ENCODE assay signal across 8 cellular contexts in genomic region chr19:40421468-40421778, GRCh38. TPM values are rescaled to one million over a fixed set of nuclear protein-coding genes. Genes with fewer than 3 reads are reported as not detected.
A peak's percentile ranks its signal among the peaks of the same experiment; 100 is the strongest.
DNase-seq lines count a peak whose midpoint lies in the region; ATAC-seq and TF ChIP-seq lines count a peak whose summit lies in the region.

No MANE protein-coding gene starts in this region.

- no peaks in the 10 kb centered on the region for H3K9me2 ChIP-seq in MM.1S (replicated peaks; ENCODE audit: insufficient read depth, low read length)

- peak overlapping the region; percentile 88 for H2AFZ ChIP-seq in MM.1S (ENCODE audit: low read length)

- H3K27ac ChIP-seq in BLaER1 treated with 17β-estradiol and CSF1 and Interleukin-3, amounts not matched to agents 10 nM and 100 nM = peak overlapping the region; percentile 75 to 98 (median 86)
- H3K27ac ChIP-seq in MM.1S (ENCODE audit: low read length) = peak overlapping the region; percentile 80
- H3K27ac ChIP-seq in dorsolateral prefrontal cortex = peak overlapping the region; percentile 76 to 100 (median 98)

- H3K4me1 ChIP-seq in BLaER1 treated with 17β-estradiol and CSF1 and Interleukin-3, amounts not matched to agents 10 nM and 100 nM = peaks cover 50 to 76% (median 70%) of the 10 kb centered on the region in 10 experiments
- peaks cover 7% of the 10 kb centered on the region for H3K4me1 ChIP-seq in MM.1S (ENCODE audit: low read length)

- peaks cover 4% of the 10 kb centered on the region for H3K79me2 ChIP-seq in MM.1S (ENCODE audit: low read length)

- no peaks in the 10 kb centered on the region for H3K36me3 Mint-ChIP-seq in neural crest cell (ENCODE audit: low read depth)

- no peaks in the 10 kb centered on the region for H3K9me3 Mint-ChIP-seq in neural crest cell

- no peaks in the 10 kb centered on the region for H3K27me3 Mint-ChIP-seq in neural crest cell (ENCODE audit: low read depth)

- intact Hi-C loops in dorsolateral prefrontal cortex (cut with DNase I) = loop anchor here (1.0 to 5.0 kb wide), 6 partner anchors 22 to 176 kb away; partner anchors contain the start of genes BLVRB (in 2 of the 2), C19orf47 (in 1 of the 2) and PLD3 (in 1 of the 2)

- H3K36me3 ChIP-seq in BLaER1 treated with 17β-estradiol and CSF1 and Interleukin-3, amounts not matched to agents 10 nM and 100 nM = peaks cover 11 to 21% (median 18%) of the 10 kb centered on the region in 11 experiments
- H3K36me3 ChIP-seq in MM.1S (replicated peaks; ENCODE audit: insufficient read depth, low read length) = no peaks in the 10 kb centered on the region

- no peak for DNase-seq in MM.1S
- no peak for DNase-seq in dorsolateral prefrontal cortex
- no peak for DNase-seq in neural crest cell (ENCODE audit: low read depth, low spot score)
- no peak for DNase-seq in NCI-H446 treated with DMSO at 0.1 percent for 48 hours (lab: John Stamatoyannopoulos, UW)
- DNase-seq in SW480 (ENCODE audit: low spot score) = no peak
- no peak for DNase-seq in SHP77 (lab: John Stamatoyannopoulos, UW)

- H3K4me3 ChIP-seq in BLaER1 treated with 17β-estradiol and CSF1 and Interleukin-3, amounts not matched to agents 10 nM and 100 nM = peak overlapping the region; percentile 54 to 85 (median 66)
- H3K4me3 ChIP-seq in MM.1S (ENCODE audit: low read length) (peak overlapping the region; percentile 79), dorsolateral prefrontal cortex (peak overlapping the region; percentile 39 to 91 (median 72))

- no peak for TF ChIP-seq CTCF in MM.1S (IDR thresholded peaks at IDR 0.05; ENCODE audit: low read length)
- TF ChIP-seq CTCF in dorsolateral prefrontal cortex (IDR thresholded peaks at IDR 0.05 in 54 of 56, conservative IDR thresholded peaks at IDR 0.05 in 2 of 56; ENCODE audit: low read depth in 1 of 56, partially characterized antibody in 56 of 56) = no peak
- no peak for TF ChIP-seq CTCF in neural crest cell (conservative IDR thresholded peaks at IDR 0.05)

- ATAC-seq in GM21786 (IDR thresholded peaks at IDR 0.05; ENCODE audit: unreplicated experiment) = no peak

- H3K4me2 ChIP-seq in BLaER1 treated with 17β-estradiol and CSF1 and Interleukin-3, amounts not matched to agents 10 nM and 100 nM = peak overlapping the region; percentile 80 to 98 (median 94)
- H3K4me2 ChIP-seq in MM.1S (ENCODE audit: low read depth, low read length) = peak overlapping the region; percentile 95

- peaks cover 5% of the 10 kb centered on the region for H3F3A ChIP-seq in MM.1S (ENCODE audit: insufficient read depth, low read length)

- H3K27me3 ChIP-seq in BLaER1 treated with 17β-estradiol and CSF1 and Interleukin-3, amounts not matched to agents 10 nM and 100 nM = no peaks in the 10 kb centered on the region
- H3K27me3 ChIP-seq in MM.1S (replicated peaks; ENCODE audit: insufficient read depth, low read length) = no peaks in the 10 kb centered on the region; the same call in 1 of the 2 replicates
- no peaks in the 10 kb centered on the region for H3K27me3 ChIP-seq in dorsolateral prefrontal cortex

- peaks cover 0 to 43% (median 14%) of the 10 kb centered on the region in 11 experiments; a peak in 13 of 22 replicates for H4K20me1 ChIP-seq in BLaER1 treated with 17β-estradiol and CSF1 and Interleukin-3, amounts not matched to agents 10 nM and 100 nM
- H4K20me1 ChIP-seq in MM.1S (ENCODE audit: insufficient read depth, low read length) = no peaks in the 10 kb centered on the region

- H3K4me1 Mint-ChIP-seq in neural crest cell = peaks cover 40% of the 10 kb centered on the region

- H3K27ac Mint-ChIP-seq in neural crest cell (ENCODE audit: unreplicated experiment) = no peak overlapping the region

- H3K4me3 Mint-ChIP-seq in neural crest cell = peak overlapping the region; percentile 84

- H3K9ac ChIP-seq in BLaER1 treated with 17β-estradiol and CSF1 and Interleukin-3, amounts not matched to agents 10 nM and 100 nM = peak overlapping the region; percentile 78 to 97 (median 85)
- peak overlapping the region; percentile 78 for H3K9ac ChIP-seq in MM.1S (ENCODE audit: low read length)

- H3K9me3 ChIP-seq in BLaER1 treated with 17β-estradiol and CSF1 and Interleukin-3, amounts not matched to agents 10 nM and 100 nM (replicated peaks in 1 of 11) = no peaks in the 10 kb centered on the region
- no peaks in the 10 kb centered on the region for H3K9me3 ChIP-seq in MM.1S (replicated peaks; ENCODE audit: insufficient read depth, low read length)

RNA-seq across cellular contexts. Expression of gene SERTAD1, which starts 4.4 kb away (rescaled TPM):
- total RNA-seq in dorsolateral prefrontal cortex (10 to 100 TPM in 13 of 120 experiments, 1 to 10 TPM in 107; 2.3 to 23.0 (median 5.5) TPM), neural crest cell (3.2 and 3.3 TPM in 2 replicates)

RNA-seq across cellular contexts. Expression of gene PRX, which starts 8.2 kb away (rescaled TPM):
- total RNA-seq in dorsolateral prefrontal cortex (10 to 100 TPM in 4 of 120 experiments, 1 to 10 TPM in 116; 1.7 to 19.0 (median 5.1) TPM), neural crest cell (2.8 and 2.9 TPM in 2 replicates)

RNA-seq across cellular contexts. Expression of gene SERTAD3, which starts 22.7 kb away (rescaled TPM):
- 10 to 100 TPM in 59 of 120 experiments, 1 to 10 TPM in 61; 3.5 to 29.8 (median 9.8) TPM for total RNA-seq in dorsolateral prefrontal cortex
- total RNA-seq in neural crest cell = 22.3 and 25.8 TPM in 2 replicates

RNA-seq across cellular contexts. Expression of gene HIPK4, which starts 31.4 kb away (rescaled TPM):
- total RNA-seq in dorsolateral prefrontal cortex = under 1 TPM in 5 of 120 experiments, not detected in 115; 0.18 to 0.45 (median 0.22) TPM
- total RNA-seq in neural crest cell = 0.11 and 0.30 TPM in 2 replicates

RNA-seq across cellular contexts. Expression of gene BLVRB, which starts 44.1 kb away (rescaled TPM):
- total RNA-seq in dorsolateral prefrontal cortex (10 to 100 TPM; 22.5 to 59.4 (median 36.1) TPM), neural crest cell (3.1 and 3.2 TPM in 2 replicates)
